8 cellular contexts compared by ENCODE assay signal in genomic region chr15:59741274-59741906, GRCh38. TPM values are rescaled to one million over a fixed set of nuclear protein-coding genes. Genes with fewer than 3 reads are reported as not detected.
DNase-seq lines count a peak whose midpoint lies in the region; ATAC-seq and TF ChIP-seq lines count a peak whose summit lies in the region.

No MANE protein-coding gene starts in this region.

- H3K27me3 Mint-ChIP-seq in natural killer cell (ENCODE audit: low read depth in 2 of 2) = peaks cover 9 to 19% of the 10 kb centered on the region in 2 donors

- no peak overlapping the region for H3K27ac Mint-ChIP-seq in natural killer cell

- H3K9me3 Mint-ChIP-seq in natural killer cell = no peaks in the 10 kb centered on the region

- H3K36me3 Mint-ChIP-seq in natural killer cell = no peaks in the 10 kb centered on the region

- H3K9me3 ChIP-seq in mammary epithelial cell (replicated peaks; ENCODE audit: insufficient read depth, low read length) (peaks cover 2% of the 10 kb centered on the region), osteoblast (ENCODE audit: low read depth, low read length) (no peaks in the 10 kb centered on the region), upper lobe of right lung (no peaks in the 10 kb centered on the region)

- no peak overlapping the region for H3K4me3 Mint-ChIP-seq in natural killer cell

- H3K27me3 ChIP-seq in mammary epithelial cell (ENCODE audit: insufficient read depth, low read length) = no peaks in the 10 kb centered on the region
- H3K27me3 ChIP-seq in osteoblast (ENCODE audit: insufficient read depth, low read length) = peaks cover 14% of the 10 kb centered on the region
- no peaks in the 10 kb centered on the region for H3K27me3 ChIP-seq in upper lobe of right lung

- H3K79me2 ChIP-seq in mammary epithelial cell (ENCODE audit: insufficient read depth, low read length) (no peaks in the 10 kb centered on the region), osteoblast (ENCODE audit: insufficient read depth, low read length) (no peaks in the 10 kb centered on the region)

- H3K4me1 ChIP-seq in mammary epithelial cell (ENCODE audit: insufficient read depth, low read length) (no peaks in the 10 kb centered on the region), osteoblast (ENCODE audit: insufficient read depth, low read length) (no peaks in the 10 kb centered on the region), upper lobe of right lung (no peaks in the 10 kb centered on the region)

- H3K27ac ChIP-seq in mammary epithelial cell (ENCODE audit: insufficient read depth, low read depth, low read length) = no peak overlapping the region
- H3K27ac ChIP-seq in osteoblast (ENCODE audit: low read depth, low read length) = no peak overlapping the region
- H3K27ac ChIP-seq in upper lobe of right lung = no peak overlapping the region
- H3K27ac ChIP-seq in coronary artery = no peak overlapping the region

- no peak overlapping the region for H3K4me3 ChIP-seq in mammary epithelial cell (replicated peaks in 1 of 3; ENCODE audit: insufficient read depth in 1 of 3, low read depth in 2 of 3, low read length in 3 of 3)
- H3K4me3 ChIP-seq in osteoblast (ENCODE audit: insufficient read depth, low read length) = no peak overlapping the region
- H3K4me3 ChIP-seq in upper lobe of right lung = no peak overlapping the region
- no peak overlapping the region for H3K4me3 ChIP-seq in coronary artery

- dilution Hi-C loops in mammary epithelial cell (cut with HindIII; ENCODE audit: low sequenced_read_pairs) = no loop called here

- H4K20me1 ChIP-seq in mammary epithelial cell (ENCODE audit: insufficient read depth, low read length) (no peaks in the 10 kb centered on the region), osteoblast (ENCODE audit: insufficient read depth, low read length) (no peaks in the 10 kb centered on the region)

- no TSS peak for BruUV-seq in mammary epithelial cell (replicated peaks; lab: Mats Ljungman, UMichigan)

- TF ChIP-seq CTCF in mammary epithelial cell (conservative IDR thresholded peaks at IDR 0.05 in 1 of 2, IDR thresholded peaks at IDR 0.05 in 1 of 2; ENCODE audit: extremely low read depth in 1 of 2, insufficient read depth in 1 of 2, low read depth in 1 of 2, low read length in 2 of 2) = peak; percentile 27 to 56
- TF ChIP-seq CTCF in osteoblast (IDR thresholded peaks at IDR 0.05; ENCODE audit: extremely low read depth, low read depth, low read length) = peak; percentile 37
- TF ChIP-seq CTCF in natural killer cell (IDR thresholded peaks at IDR 0.05) = no peak
- TF ChIP-seq CTCF in upper lobe of right lung (IDR thresholded peaks at IDR 0.05) = no peak
- TF ChIP-seq CTCF in coronary artery (IDR thresholded peaks at IDR 0.05) = no peak

- in situ Hi-C loops in mammary epithelial cell (cut with MboI; ENCODE audit: low sequenced_read_pairs in 2 of 2) = loop anchor here (10.0 to 25.0 kb wide), 3 partner anchors 433 to 571 kb away; no protein-coding TSS in a partner anchor

- no peak overlapping the region for H3K4me2 ChIP-seq in mammary epithelial cell (ENCODE audit: insufficient read depth, low read depth, low read length)
- no peak overlapping the region for H3K4me2 ChIP-seq in osteoblast (ENCODE audit: insufficient read depth, low read length)

- WGBS in mammary epithelial cell (ENCODE audit: low coverage, missing lambda C conversion rate) = 32% methylated on average over 12 of the region's 12 CpGs

- no peak for ATAC-seq in natural killer cell
- no peak for ATAC-seq in upper lobe of right lung
- no peak for ATAC-seq in HG02759 (IDR thresholded peaks at IDR 0.05; ENCODE audit: unreplicated experiment)

- H3K36me3 ChIP-seq in mammary epithelial cell (ENCODE audit: insufficient read depth, low read length) (no peaks in the 10 kb centered on the region), osteoblast (ENCODE audit: insufficient read depth, low read length) (no peaks in the 10 kb centered on the region), upper lobe of right lung (no peaks in the 10 kb centered on the region)

- H3K9ac ChIP-seq in mammary epithelial cell (ENCODE audit: insufficient read depth, low read length) = no peak overlapping the region

- intact Hi-C loops in mammary epithelial cell (cut with micrococcal nuclease) = loop anchor here (5.0 kb wide), 2 partner anchors 251 to 386 kb away; no protein-coding TSS in a partner anchor
- intact Hi-C loops in natural killer cell (cut with micrococcal nuclease) = no loop called here
- intact Hi-C loops in upper lobe of right lung (cut with DNase I) = no loop called here

- H2AFZ ChIP-seq in mammary epithelial cell (ENCODE audit: low read depth, low read length) = no peak overlapping the region
- H2AFZ ChIP-seq in osteoblast (ENCODE audit: low read length) = no peak overlapping the region

- no peaks in the 10 kb centered on the region for H3K4me1 Mint-ChIP-seq in natural killer cell

- DNase-seq in H4 (ENCODE audit: low spot score) (peak; percentile 20), NCI-H2196 (lab: John Stamatoyannopoulos, UW; ENCODE audit: unreplicated experiment) (peak; percentile 51), mammary epithelial cell (peak; percentile 13), osteoblast (ENCODE audit: insufficient read length, low spot score, missing footprints) (peak; percentile 47), natural killer cell (no peak), upper lobe of right lung (no peak), coronary artery (ENCODE audit: low spot score) (no peak)

- CTCF ChIA-PET in mammary epithelial cell (lab: Charles Lee; ENCODE audit: low non-redundant PET) = interaction anchor here (0.6 to 0.7 kb wide), 2 partner anchors 175 to 467 kb away, joined by 4 to 5 read pairs; no protein-coding TSS in a partner anchor

RNA-seq across cellular contexts. Expression of gene BNIP2, which starts 52.3 kb away (rescaled TPM):
- 83.9 and 92.3 TPM in 2 replicates for total RNA-seq in H4 (2014; rRNA removed; shearing (Covaris generic))
- total RNA-seq in mammary epithelial cell (100 to 1,000 TPM in 1 of 2 donors, 10 to 100 TPM in 1; 78.2 to 107 TPM), osteoblast (129 and 161 TPM in 2 replicates), natural killer cell (100 to 1,000 TPM; 103 to 118 (median 105) TPM), upper lobe of right lung (105 TPM)
- 51.8 TPM for polyA plus RNA-seq in mammary epithelial cell
- 15.8 TPM for polyA minus RNA-seq in mammary epithelial cell

Comparison
In these comparisons a context has a peak if more than half of its experiments do, and no peak if none do; other contexts are left out.
1. DNase-seq: peak in H4 (single experiment), NCI-H2196 (single experiment), mammary epithelial cell (single experiment) and osteoblast (single experiment); none in natural killer cell (single experiment), upper lobe of right lung (single experiment) and coronary artery (single experiment).
2. CTCF ChIP-seq: peak in mammary epithelial cell (2 of 2) and osteoblast (single experiment); none in natural killer cell (single experiment), upper lobe of right lung (single experiment) and coronary artery (single experiment).